Comparison of ENCODE assay signal across 9 cellular contexts in genomic region chr7:151460474-151460855, GRCh38. TPM values are rescaled to one million over a fixed set of nuclear protein-coding genes. Genes with fewer than 3 reads are reported as not detected.
DNase-seq lines count a peak whose midpoint lies in the region; ATAC-seq and TF ChIP-seq lines count a peak whose summit lies in the region.
"Had no signal": no experiment of that assay in that cellular context is flagged by ENCODE, and none has a peak within 500 bp of the region (broad histone marks: within the 10 kb centered on the region; RNA-seq: fewer than 3 reads in every experiment).

No MANE protein-coding gene starts in this region.

- H3K27ac ChIP-seq in Panc1 (ENCODE audit: low read length), result peak overlapping the region; percentile 98
- H3K27ac ChIP-seq in mesendoderm (ENCODE audit: low read depth, low read length), result no peak overlapping the region
- H3K27ac ChIP-seq in temporal lobe (ENCODE audit: low read depth, low read length), result peak overlapping the region; percentile 83

- peak overlapping the region; percentile 24 for H2AK5ac ChIP-seq in mesendoderm (ENCODE audit: low read length)

- H3K23ac ChIP-seq in mesendoderm (ENCODE audit: low read length), result no peak overlapping the region

- POLR2A ChIA-PET in Panc1 (lab: Charles Lee), result no interaction called here

- H3K36me3 ChIP-seq in Panc1 (ENCODE audit: control insufficient read depth, insufficient read depth, low read length) (peaks cover 4% of the 10 kb centered on the region), mesendoderm (ENCODE audit: control insufficient read depth, insufficient read depth, low read length) (peaks cover 2% of the 10 kb centered on the region)

- H3K18ac ChIP-seq in mesendoderm (ENCODE audit: low read length), result no peak overlapping the region

- BruUV-seq in Panc1 (replicated peaks; lab: Mats Ljungman, UMichigan), result TSS peak; percentile 94

- CTCF ChIA-PET in Panc1 (lab: Charles Lee), result no interaction called here

- no peaks in the 10 kb centered on the region for H3K27me3 ChIP-seq in Panc1 (ENCODE audit: control insufficient read depth, insufficient read depth, low read length)
- no peaks in the 10 kb centered on the region for H3K27me3 ChIP-seq in mesendoderm (ENCODE audit: insufficient read depth, low read length, poor library complexity)

- ATAC-seq in Panc1 (peak; percentile 58), HG03439 (IDR thresholded peaks at IDR 0.05; ENCODE audit: unreplicated experiment) (no peak), GM18520 (IDR thresholded peaks at IDR 0.05; ENCODE audit: unreplicated experiment) (no peak), GM21423 (IDR thresholded peaks at IDR 0.05; ENCODE audit: unreplicated experiment) (no peak)

- H2BK120ac ChIP-seq in mesendoderm (ENCODE audit: low read depth, low read length), result no peak overlapping the region

- no peaks in the 10 kb centered on the region for H3K79me2 ChIP-seq in mesendoderm (ENCODE audit: control insufficient read depth, insufficient read depth, low read length)

- no peak for DNase-seq in Panc1 (ENCODE audit: low read depth, low spot score)
- no peak for DNase-seq in epithelial cell of proximal tubule (ENCODE audit: low read depth)
- no peak for DNase-seq in mesendoderm
- DNase-seq in DMS153 (lab: John Stamatoyannopoulos, UW), result no peak
- DNase-seq: stimulated activated CD4-positive, alpha-beta T cell treated with anti-CD3 and anti-CD28 coated beads, Interleukin-4, amount 100 ng/mL, for 24 hours had no signal

- intact Hi-C loops in Panc1 (cut with micrococcal nuclease; ENCODE audit: unreplicated experiment), result loop anchor here (5.0 kb wide), 1 partner anchor 57 kb away; the partner anchor contains the start of gene RHEB

- H2BK15ac ChIP-seq in mesendoderm (replicated peaks; ENCODE audit: low read depth), result no peak overlapping the region

- no peak overlapping the region for H3K4ac ChIP-seq in mesendoderm (ENCODE audit: low read depth, low read length)

- TF ChIP-seq CTCF in Panc1 (IDR thresholded peaks at IDR 0.05) (no peak), epithelial cell of proximal tubule (conservative IDR thresholded peaks at IDR 0.05; ENCODE audit: low read depth, low read length) (no peak)

- peak overlapping the region in 1 of 2 experiments; percentile 45; a peak in 2 of 4 replicates for H3K4me3 ChIP-seq in Panc1 (ENCODE audit: low read depth in 2 of 2, low read length in 2 of 2)
- peak overlapping the region; percentile 32 for H3K4me3 ChIP-seq in epithelial cell of proximal tubule (ENCODE audit: low read depth, low read length)
- H3K4me3 ChIP-seq in mesendoderm (ENCODE audit: low read length), result no peak overlapping the region

- peak overlapping the region; percentile 19 for H3K9ac ChIP-seq in mesendoderm (ENCODE audit: low read length)

- H4K8ac ChIP-seq in mesendoderm (ENCODE audit: low read depth, low read length), result no peak overlapping the region

- peak overlapping the region; percentile 19 for H3K56ac ChIP-seq in mesendoderm (ENCODE audit: low read length)

- H3K79me1 ChIP-seq in mesendoderm (ENCODE audit: low read length), result peaks cover 2% of the 10 kb centered on the region

- WGBS in mesendoderm (ENCODE audit: extremely low coverage, insufficient coverage, low lambda C conversion rate), result no CpG with 5 or more reads among the region's 10 CpGs

- H4K5ac ChIP-seq in mesendoderm (ENCODE audit: low read length), result no peak overlapping the region

- no peak overlapping the region for H2BK5ac ChIP-seq in mesendoderm (ENCODE audit: low read length)

- H3K9me3 ChIP-seq in Panc1 (ENCODE audit: control insufficient read depth, insufficient read depth, low read depth, low read length), result no peaks in the 10 kb centered on the region

- in situ Hi-C loops in Panc1 (cut with HindIII; ENCODE audit: low pct_unique_long_range_greater_than_20kb, low sequenced_read_pairs), result no loop called here

- peaks cover 50% of the 10 kb centered on the region for H3K4me1 ChIP-seq in Panc1 (ENCODE audit: control insufficient read depth, insufficient read depth, low read length)
- H3K4me1 ChIP-seq in mesendoderm (ENCODE audit: control insufficient read depth, low read depth, low read length), result no peaks in the 10 kb centered on the region

- no peak overlapping the region for H3K4me2 ChIP-seq in mesendoderm (ENCODE audit: low read length)

RNA-seq across cellular contexts. Expression of gene CRYGN, which starts 20.5 kb away (rescaled TPM):
- 0.74 TPM for total RNA-seq in Panc1 (2021; ENCODE audit: unreplicated experiment)
- polyA plus RNA-seq in Panc1 (2012; ENCODE audit: insufficient read length), result 0.67 TPM
- not detected in 2 replicates for total RNA-seq in epithelial cell of proximal tubule
- polyA plus RNA-seq in mesendoderm (2013, experiment 1 of 2), result 0.32 TPM
- polyA plus RNA-seq in mesendoderm (2013, experiment 2 of 2), result 0.29 TPM
- total RNA-seq in temporal lobe, result 0.25 TPM

RNA-seq across cellular contexts. Expression of gene WDR86, which starts 50.6 kb away (rescaled TPM):
- total RNA-seq in Panc1 (2021; ENCODE audit: unreplicated experiment), result 0.72 TPM
- 1.2 TPM for polyA plus RNA-seq in Panc1 (2012; ENCODE audit: insufficient read length)
- total RNA-seq in epithelial cell of proximal tubule, result 0.07 and 3.1 TPM in 2 replicates
- 1.5 TPM for polyA plus RNA-seq in mesendoderm (2013, experiment 1 of 2)
- 1.4 TPM for polyA plus RNA-seq in mesendoderm (2013, experiment 2 of 2)
- total RNA-seq in temporal lobe, result 51.1 TPM

RNA-seq across cellular contexts. Expression of gene RHEB, which starts 59.2 kb away (rescaled TPM):
- total RNA-seq in Panc1 (2021; ENCODE audit: unreplicated experiment), result 259 TPM
- 147 TPM for polyA plus RNA-seq in Panc1 (2012; ENCODE audit: insufficient read length)
- 130 and 157 TPM in 2 replicates for total RNA-seq in epithelial cell of proximal tubule
- 85.1 TPM for polyA plus RNA-seq in mesendoderm (2013, experiment 1 of 2)
- 85.3 TPM for polyA plus RNA-seq in mesendoderm (2013, experiment 2 of 2)
- 68.1 TPM for total RNA-seq in temporal lobe

Comparison
In these comparisons a context has a peak if more than half of its experiments do, and no peak if none do; other contexts are left out.
1. RNA of gene WDR86, which starts 50.6 kb away (total RNA-seq): 51.1 TPM in temporal lobe (single experiment); 0.07 to 3.1 TPM in epithelial cell of proximal tubule and 0.72 TPM in Panc1 (single experiment); every median in the first group is over 10 times any median in the second.